In the genomic region with DNA sequence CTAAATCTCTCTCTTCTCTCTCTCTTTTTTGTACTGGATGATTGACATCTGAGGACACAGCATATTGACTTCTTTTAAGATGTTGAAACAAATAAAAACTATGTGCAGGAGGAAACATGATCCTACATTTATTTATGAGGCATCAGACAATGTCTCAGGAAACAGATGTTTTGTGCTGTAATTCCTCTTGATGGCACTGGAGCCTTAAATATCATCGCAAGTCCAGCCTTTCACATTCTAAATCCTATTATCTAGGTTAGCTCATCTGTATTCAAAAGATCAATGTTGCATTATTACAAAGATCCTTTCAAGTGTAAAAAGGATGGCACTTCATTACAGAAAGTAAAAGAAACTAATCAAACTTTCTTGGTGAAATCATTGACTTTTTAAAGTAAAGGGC, we compare ENCODE assay signal across 9 cellular contexts.
A peak's percentile ranks its signal among the peaks of the same experiment; 100 is the strongest.
DNase-seq lines count a peak whose midpoint lies in the region; ATAC-seq, FAIRE-seq and TF ChIP-seq lines count a peak whose summit lies in the region.
"Had no signal": no experiment of that assay in that cellular context is flagged by ENCODE, and none has a peak within 500 bp of the region (broad histone marks: within the 10 kb centered on the region; RNA-seq: fewer than 3 reads in every experiment).

No MANE protein-coding gene starts in this region.

- POLR2A ChIA-PET in GM12878 (lab: Charles Lee) = no interaction called here

- H3K27me3 Mint-ChIP-seq in neural crest cell (ENCODE audit: low read depth) = peaks cover 60% of the 10 kb centered on the region
- peaks cover 71% of the 10 kb centered on the region for H3K27me3 Mint-ChIP-seq in activated naive CD8-positive, alpha-beta T cell treated with anti-CD3 and anti-CD28 coated beads for 36 hours

- CTCF ChIA-PET in GM12878 (lab: Yijun Ruan, JAX) = interaction anchor here (0.5 to 1.7 kb wide), 4 partner anchors 127 to 934 kb away, joined by 3 to 5 read pairs (median 4); no protein-coding TSS in a partner anchor

- no peak for FAIRE-seq in GM12878 (lab: Jason Lieb, UNC)

- H3K9me3 ChIP-seq in GM12878 (replicated peaks; ENCODE audit: control insufficient read depth, insufficient read depth, low read length) = no peaks in the 10 kb centered on the region
- no peaks in the 10 kb centered on the region for H3K9me3 ChIP-seq in gastrocnemius medialis

- H3K27ac ChIP-seq in GM12878 (ENCODE audit: control insufficient read depth, insufficient read depth) (no peak overlapping the region), gastrocnemius medialis (no peak overlapping the region)

- H3K4me3 ChIP-seq in GM12878 = no peak overlapping the region
- no peak overlapping the region for H3K4me3 ChIP-seq in gastrocnemius medialis

- in situ Hi-C loops in GM12878 (cut with MboI) (loop anchor here (10.0 kb wide), 2 partner anchors 936 to 1636 kb away; no protein-coding TSS in a partner anchor), gastrocnemius medialis (cut with MboI; ENCODE audit: low sequenced_read_pairs in 4 of 4) (loop anchor here (10.0 to 25.0 kb wide), 3 partner anchors 936 to 1643 kb away; no protein-coding TSS in a partner anchor)

- peak; percentile 19 for DNase-seq in EH (ENCODE audit: low read depth)
- peak; percentile 35 for DNase-seq in NCI-H1694 (lab: John Stamatoyannopoulos, UW)
- no peak for DNase-seq in GM12878 (ENCODE audit: low read depth, low spot score)
- no peak for DNase-seq in neural crest cell (ENCODE audit: low read depth, low spot score)
- DNase-seq in activated naive CD8-positive, alpha-beta T cell treated with anti-CD3 and anti-CD28 coated beads for 36 hours = no peak
- no peak for DNase-seq in gastrocnemius medialis
- DNase-seq: activated CD4-positive, alpha-beta T cell treated with anti-CD3 and anti-CD28 coated beads for 36 hours; activated naive CD4-positive, alpha-beta T cell treated with anti-CD3 and anti-CD28 coated beads, Interleukin-2, amount 50 U/mL, for 16 hours had no signal

- H3K9me3 Mint-ChIP-seq in neural crest cell = no peaks in the 10 kb centered on the region
- no peaks in the 10 kb centered on the region for H3K9me3 Mint-ChIP-seq in activated naive CD8-positive, alpha-beta T cell treated with anti-CD3 and anti-CD28 coated beads for 36 hours

- ATAC-seq in GM12878 (no peak), gastrocnemius medialis (no peak), GM21737 (IDR thresholded peaks at IDR 0.05; ENCODE audit: unreplicated experiment) (no peak)
- ATAC-seq: activated CD4-positive, alpha-beta T cell treated with anti-CD3 and anti-CD28 coated beads for 36 hours had no signal

- intact Hi-C loops in GM12878 (cut with micrococcal nuclease; ENCODE audit: unreplicated experiment) (loop anchor here (10.0 kb wide), 3 partner anchors 246 to 1886 kb away; no protein-coding TSS in a partner anchor), gastrocnemius medialis (cut with DNase I; ENCODE audit: low total_unique reads) (no loop called here)

- TF ChIP-seq EP300 in GM12878 (IDR thresholded peaks at IDR 0.05; ENCODE audit: borderline replicate concordance in 1 of 2, control insufficient read depth in 1 of 2, low read depth in 2 of 2, low read length in 2 of 2) = no peak

- TF ChIP-seq RAD21 in GM12878 (IDR thresholded peaks at IDR 0.05; ENCODE audit: insufficient read depth, low read depth, low read length) = peak; percentile 15; the same call in 1 of the 2 replicates

- no peak overlapping the region for H2AFZ ChIP-seq in GM12878 (ENCODE audit: control insufficient read depth, low read depth, low read length)

- no peak overlapping the region for H3K27ac Mint-ChIP-seq in neural crest cell (ENCODE audit: unreplicated experiment)
- no peak overlapping the region for H3K27ac Mint-ChIP-seq in activated naive CD8-positive, alpha-beta T cell treated with anti-CD3 and anti-CD28 coated beads for 36 hours
- H3K27ac Mint-ChIP-seq: activated CD4-positive, alpha-beta T cell treated with anti-CD3 and anti-CD28 coated beads for 36 hours had no signal

- 0% methylated on average over 1 of the region's 1 CpG for WGBS in GM12878 (ENCODE audit: insufficient coverage, insufficient replicate concordance, low lambda C conversion rate, missing lambda C conversion rate)

- no peak overlapping the region for H3K9ac ChIP-seq in GM12878 (ENCODE audit: control insufficient read depth, insufficient read depth, low read length)

- RAD21 ChIA-PET in GM12878 (lab: Charles Lee; ENCODE audit: unreplicated experiment) = no interaction called here

- TF ChIP-seq POLR2A in GM12878 (IDR thresholded peaks at IDR 0.05; ENCODE audit: low read depth, low read length) (no peak), gastrocnemius medialis (IDR thresholded peaks at IDR 0.05) (no peak)

- H3K36me3 ChIP-seq in GM12878 (ENCODE audit: control insufficient read depth in 2 of 2, insufficient read depth in 2 of 2, low read length in 1 of 2) = no peaks in the 10 kb centered on the region
- no peaks in the 10 kb centered on the region for H3K36me3 ChIP-seq in gastrocnemius medialis

- peaks cover 37% of the 10 kb centered on the region for H3K4me1 Mint-ChIP-seq in neural crest cell
- peaks cover 22% of the 10 kb centered on the region for H3K4me1 Mint-ChIP-seq in activated naive CD8-positive, alpha-beta T cell treated with anti-CD3 and anti-CD28 coated beads for 36 hours

- peak in 1 of 3 experiments; percentile 35; a peak in 1 of 6 replicates for TF ChIP-seq CTCF in GM12878 (IDR thresholded peaks at IDR 0.05 in 2 of 3, conservative IDR thresholded peaks at IDR 0.05 in 1 of 3; ENCODE audit: control insufficient read depth in 2 of 3, extremely low read depth in 1 of 3, insufficient read depth in 1 of 3, low read depth in 3 of 3, low read length in 3 of 3)
- TF ChIP-seq CTCF in neural crest cell (conservative IDR thresholded peaks at IDR 0.05) = peak; percentile 59
- TF ChIP-seq CTCF in gastrocnemius medialis (IDR thresholded peaks at IDR 0.05 in 4 of 5, conservative IDR thresholded peaks at IDR 0.05 in 1 of 5) = no peak

- no peak overlapping the region for H3K4me2 ChIP-seq in GM12878 (ENCODE audit: control insufficient read depth, insufficient read depth)

- no TSS peak for BruUV-seq in GM12878 (replicated peaks; lab: Mats Ljungman, UMichigan)

- no peaks in the 10 kb centered on the region for H3K79me2 ChIP-seq in GM12878 (ENCODE audit: control insufficient read depth, insufficient read depth, low read length)

- no peaks in the 10 kb centered on the region for H4K20me1 ChIP-seq in GM12878 (ENCODE audit: control insufficient read depth, insufficient read depth)

- SMC1A ChIA-PET in GM12878 (lab: Charles Lee; ENCODE audit: uncharacterized antibody, unreplicated experiment) = interaction anchor here (0.9 to 1.4 kb wide), 3 partner anchors 13 to 935 kb away, joined by 3 read pairs; no protein-coding TSS in a partner anchor

- H3K4me3 Mint-ChIP-seq in neural crest cell = no peak overlapping the region
- no peak overlapping the region for H3K4me3 Mint-ChIP-seq in activated naive CD8-positive, alpha-beta T cell treated with anti-CD3 and anti-CD28 coated beads for 36 hours
- H3K4me3 Mint-ChIP-seq: activated CD4-positive, alpha-beta T cell treated with anti-CD3 and anti-CD28 coated beads for 36 hours had no signal

- no peaks in the 10 kb centered on the region for H3K4me1 ChIP-seq in GM12878 (ENCODE audit: control insufficient read depth, insufficient read depth, low read length)
- peaks cover 9 to 12% of the 10 kb centered on the region in 2 donors for H3K4me1 ChIP-seq in gastrocnemius medialis

- no peaks in the 10 kb centered on the region for H3K36me3 Mint-ChIP-seq in neural crest cell (ENCODE audit: low read depth)
- no peaks in the 10 kb centered on the region for H3K36me3 Mint-ChIP-seq in activated naive CD8-positive, alpha-beta T cell treated with anti-CD3 and anti-CD28 coated beads for 36 hours

- peaks cover 0 to 8% of the 10 kb centered on the region in 2 experiments; a peak in 3 of 4 replicates for H3K27me3 ChIP-seq in GM12878 (replicated peaks in 1 of 2; ENCODE audit: control insufficient read depth in 2 of 2, insufficient read depth in 2 of 2, low read length in 1 of 2)
- peaks cover 28 to 35% (median 29%) of the 10 kb centered on the region in 3 donors for H3K27me3 ChIP-seq in gastrocnemius medialis

TF ChIP-seq in GM12878, 131 proteins besides CTCF, POLR2A, EP300 and RAD21 (continues in another document):
- no peak for TF ChIP-seq ZNF274 (IDR thresholded peaks at IDR 0.05; ENCODE audit: insufficient read depth, insufficient read length)
- TF ChIP-seq RFX5 (IDR thresholded peaks at IDR 0.05; ENCODE audit: low read depth, low read length) = no peak
- no peak for TF ChIP-seq FOS (IDR thresholded peaks at IDR 0.05; ENCODE audit: borderline replicate concordance, extremely low read depth, insufficient read length)
- no peak for TF ChIP-seq ZBED1 (IDR thresholded peaks at IDR 0.05; ENCODE audit: borderline replicate concordance)
- TF ChIP-seq, protein P1, sequence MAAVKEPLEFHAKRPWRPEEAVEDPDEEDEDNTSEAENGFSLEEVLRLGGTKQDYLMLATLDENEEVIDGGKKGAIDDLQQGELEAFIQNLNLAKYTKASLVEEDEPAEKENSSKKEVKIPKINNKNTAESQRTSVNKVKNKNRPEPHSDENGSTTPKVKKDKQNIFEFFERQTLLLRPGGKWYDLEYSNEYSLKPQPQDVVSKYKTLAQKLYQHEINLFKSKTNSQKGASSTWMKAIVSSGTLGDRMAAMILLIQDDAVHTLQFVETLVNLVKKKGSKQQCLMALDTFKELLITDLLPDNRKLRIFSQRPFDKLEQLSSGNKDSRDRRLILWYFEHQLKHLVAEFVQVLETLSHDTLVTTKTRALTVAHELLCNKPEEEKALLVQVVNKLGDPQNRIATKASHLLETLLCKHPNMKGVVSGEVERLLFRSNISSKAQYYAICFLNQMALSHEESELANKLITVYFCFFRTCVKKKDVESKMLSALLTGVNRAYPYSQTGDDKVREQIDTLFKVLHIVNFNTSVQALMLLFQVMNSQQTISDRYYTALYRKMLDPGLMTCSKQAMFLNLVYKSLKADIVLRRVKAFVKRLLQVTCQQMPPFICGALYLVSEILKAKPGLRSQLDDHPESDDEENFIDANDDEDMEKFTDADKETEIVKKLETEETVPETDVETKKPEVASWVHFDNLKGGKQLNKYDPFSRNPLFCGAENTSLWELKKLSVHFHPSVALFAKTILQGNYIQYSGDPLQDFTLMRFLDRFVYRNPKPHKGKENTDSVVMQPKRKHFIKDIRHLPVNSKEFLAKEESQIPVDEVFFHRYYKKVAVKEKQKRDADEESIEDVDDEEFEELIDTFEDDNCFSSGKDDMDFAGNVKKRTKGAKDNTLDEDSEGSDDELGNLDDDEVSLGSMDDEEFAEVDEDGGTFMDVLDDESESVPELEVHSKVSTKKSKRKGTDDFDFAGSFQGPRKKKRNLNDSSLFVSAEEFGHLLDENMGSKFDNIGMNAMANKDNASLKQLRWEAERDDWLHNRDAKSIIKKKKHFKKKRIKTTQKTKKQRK (IDR thresholded peaks at IDR 0.05; ENCODE audit: low read depth, low read length) = no peak
- TF ChIP-seq ETV6 (conservative IDR thresholded peaks at IDR 0.05 in 1 of 2, IDR thresholded peaks at IDR 0.05 in 1 of 2; ENCODE audit: borderline replicate concordance in 1 of 2, low read depth in 1 of 2) = no peak
- TF ChIP-seq POLR2AphosphoS5 (IDR thresholded peaks at IDR 0.05; ENCODE audit: low read length) = no peak
- no peak for TF ChIP-seq NFXL1 (IDR thresholded peaks at IDR 0.05; ENCODE audit: borderline replicate concordance)
- no peak for TF ChIP-seq DPF2 (IDR thresholded peaks at IDR 0.05)
- no peak for TF ChIP-seq SRF (IDR thresholded peaks at IDR 0.05; ENCODE audit: low read depth in 2 of 2, low read length in 2 of 2)

Comparison
In these comparisons a context has a peak if more than half of its experiments do, and no peak if none do; other contexts are left out.
1. DNase-seq: peak in EH (single experiment) and NCI-H1694 (single experiment); none in GM12878 (single experiment), neural crest cell (single experiment), activated naive CD8-positive, alpha-beta T cell treated with anti-CD3 and anti-CD28 coated beads for 36 hours (single experiment) and gastrocnemius medialis (0 of 2).